1 cellular context compared by ENCODE assay signal in genomic region chr6:30319146-30319835, GRCh38.
TF ChIP-seq lines count a peak whose summit lies in the region.

No MANE protein-coding gene starts in this region.

TF ChIP-seq in K562, 482 proteins besides CTCF, POLR2A, EP300 and RAD21:
- TF ChIP-seq ZNF436 (CRISPR knock-in tag; IDR thresholded peaks at IDR 0.05) = no peak
- 0 out of 2 replicates have a peak, but pooled peaks have one; percentile 14 for TF ChIP-seq CBFA2T3 (IDR thresholded peaks at IDR 0.05)
